In genomic region chr4:80154547-80154933, GRCh38 we compare ENCODE assay signal across 13 cellular contexts. TPM values are rescaled to one million over a fixed set of nuclear protein-coding genes. Genes with fewer than 3 reads are reported as not detected.
DNase-seq lines count a peak whose midpoint lies in the region; ATAC-seq and TF ChIP-seq lines count a peak whose summit lies in the region.
"Had no signal": no experiment of that assay in that cellular context is flagged by ENCODE, and none has a peak within 500 bp of the region (broad histone marks: within the 10 kb centered on the region; RNA-seq: fewer than 3 reads in every experiment).

No MANE protein-coding gene starts in this region.

- POLR2A ChIA-PET in T-cell (lab: Charles Lee): interaction anchor here (0.6 to 0.7 kb wide), 2 partner anchors 17 to 546 kb away, joined by 3 to 4 read pairs; no protein-coding TSS in a partner anchor

- no peak overlapping the region for H3K4me3 ChIP-seq in fibroblast of villous mesenchyme (ENCODE audit: low read depth, low read length)
- H3K4me3 ChIP-seq: skin epidermis had no signal

- no peak for TF ChIP-seq CTCF in fibroblast of villous mesenchyme (IDR thresholded peaks at IDR 0.05; ENCODE audit: insufficient read depth, low read depth, low read length)

- peaks cover 0 to 7% (median 4%) of the 10 kb centered on the region in 3 donors for H3K9me3 Mint-ChIP-seq in T-cell
- H3K9me3 Mint-ChIP-seq: activated B cell treated with CpG ODN at 0.5 μM for 24 hours had no signal

- DNase-seq in NCI-H1694 treated with DMSO at 0.1 percent for 48 hours (lab: John Stamatoyannopoulos, UW): peak; percentile 6
- DNase-seq in NCI-H1694 (lab: John Stamatoyannopoulos, UW): no peak
- peak; percentile 71 for DNase-seq in NCI-H1436 treated with DMSO at 0.1 percent for 48 hours (lab: John Stamatoyannopoulos, UW)
- DNase-seq in T-cell: no peak
- peak; percentile 52 for DNase-seq in fibroblast of villous mesenchyme (ENCODE audit: low read depth)
- DNase-seq in activated CD8-positive, alpha-beta memory T cell treated with anti-CD3 and anti-CD28 coated beads, Interleukin-2, amount 50 U/mL, for 4 hours: no peak
- no peak for DNase-seq in left colon
- DNase-seq: activated B cell treated with CpG ODN at 0.5 μM for 24 hours; activated effector memory CD4-positive, alpha-beta T cell treated with anti-CD3 and anti-CD28 coated beads, Interleukin-2, amount 50 U/mL, for 16 hours; GF-D8 had no signal

- H3K4me1 Mint-ChIP-seq in T-cell: peaks cover 10 to 14% (median 12%) of the 10 kb centered on the region in 3 donors
- H3K4me1 Mint-ChIP-seq: activated B cell treated with CpG ODN at 0.5 μM for 24 hours had no signal

- intact Hi-C loops in left colon (cut with DNase I, micrococcal nuclease): no loop called here

- H3K36me3 Mint-ChIP-seq in T-cell: peaks cover 3% of the 10 kb centered on the region
- H3K36me3 Mint-ChIP-seq: mesothelial cell of epicardium had no signal

- no peak overlapping the region for H3K4me3 Mint-ChIP-seq in T-cell
- H3K4me3 Mint-ChIP-seq: activated B cell treated with CpG ODN at 0.5 μM for 24 hours, mesothelial cell of epicardium had no signal

- H3K27me3 Mint-ChIP-seq in T-cell: no peaks in the 10 kb centered on the region
- H3K27me3 Mint-ChIP-seq: activated B cell treated with CpG ODN at 0.5 μM for 24 hours had no signal

- CTCF ChIA-PET in T-cell (lab: Charles Lee): interaction anchor here (0.9 to 1.4 kb wide), 3 partner anchors 17 to 30 kb away, joined by 3 to 4 read pairs (median 4); no protein-coding TSS in a partner anchor

- ATAC-seq in T-cell (replicated peaks in 1 of 4) (no peak), HG03432 (IDR thresholded peaks at IDR 0.05; ENCODE audit: unreplicated experiment) (no peak), left colon (no peak)

- H3K27ac Mint-ChIP-seq in T-cell: peak overlapping the region; percentile 2 to 59
- H3K27ac Mint-ChIP-seq: activated B cell treated with CpG ODN at 0.5 μM for 24 hours, mesothelial cell of epicardium had no signal

RNA-seq across cellular contexts. Expression of gene PRDM8, which starts 42.8 kb away (rescaled TPM):
- total RNA-seq in T-cell (10 to 100 TPM; 10.5 to 18.7 (median 14.1) TPM), fibroblast of villous mesenchyme (7.3 and 7.7 TPM in 2 replicates), left colon (1 to 10 TPM in 1 of 2 donors, under 1 TPM in 1; 0.64 to 2.3 TPM)

Comparison
In these comparisons a context has a peak if more than half of its experiments do, and no peak if none do; other contexts are left out.
1. DNase-seq: peak in NCI-H1694 treated with DMSO at 0.1 percent for 48 hours (single experiment), NCI-H1436 treated with DMSO at 0.1 percent for 48 hours (single experiment) and fibroblast of villous mesenchyme (single experiment); none in NCI-H1694 (single experiment), T-cell (0 of 34), activated CD8-positive, alpha-beta memory T cell treated with anti-CD3 and anti-CD28 coated beads, Interleukin-2, amount 50 U/mL, for 4 hours (single experiment) and left colon (0 of 2).